In genomic region chr12:131840643-131841416, GRCh38 we compare ENCODE assay signal across 22 cellular contexts.
"Had no signal": no experiment of that assay in that cellular context is flagged by ENCODE, and none has a peak within 500 bp of the region (broad histone marks: within the 10 kb centered on the region; RNA-seq: fewer than 3 reads in every experiment).

No MANE protein-coding gene starts in this region.

- H3K27me3 ChIP-seq: dorsolateral prefrontal cortex, foreskin keratinocyte had no signal

- H3K4me1 ChIP-seq: esophagus muscularis mucosa, foreskin keratinocyte, gastroesophageal sphincter, heart left ventricle, left lung, lower lobe of right lung had no signal

- H3K36me3 ChIP-seq: lower lobe of right lung had no signal

- DNase-seq: dermis blood vessel endothelial cell; dorsolateral prefrontal cortex; effector CD4-positive, alpha-beta T cell; effector memory CD4-positive, alpha-beta T cell; foreskin keratinocyte; hippocampal formation; left cardiac atrium; left ventricle myocardium superior; lower lobe of right lung; mesenchymal stem cell; naive B cell had no signal

- H3K4me3 Mint-ChIP-seq: mesothelial cell of epicardium, naive B cell had no signal

- H3K27me3 Mint-ChIP-seq: naive B cell had no signal

- H3K9me3 Mint-ChIP-seq: mesothelial cell of epicardium, naive B cell had no signal

- H3K27ac Mint-ChIP-seq: mesothelial cell of epicardium, naive B cell had no signal

- H3K36me3 Mint-ChIP-seq: mesothelial cell of epicardium, naive B cell had no signal

- H3K9me3 ChIP-seq: esophagus muscularis mucosa, gastroesophageal sphincter, heart left ventricle, left lung, lower lobe of right lung, mucosa of descending colon had no signal

- ATAC-seq: foreskin keratinocyte, gastroesophageal sphincter, heart left ventricle, left cardiac atrium, left lung, left ventricle myocardium superior, lower lobe of right lung, mucosa of descending colon had no signal

- H3K27ac ChIP-seq: coronary artery, dorsolateral prefrontal cortex, esophagus muscularis mucosa, foreskin keratinocyte, gastroesophageal sphincter, heart left ventricle, left lung, lower lobe of right lung had no signal

- H3K4me3 ChIP-seq: coronary artery, dorsolateral prefrontal cortex, esophagus muscularis mucosa, gastroesophageal sphincter, heart left ventricle, left lung, lower lobe of right lung, mucosa of descending colon had no signal

- FAIRE-seq: endothelial cell of umbilical vein, frontal cortex, islet of Langerhans, keratinocyte had no signal

- H3K4me1 Mint-ChIP-seq: mesothelial cell of epicardium had no signal
